ENCODE assay signal across 8 cellular contexts in genomic region chr4:73257995-73258667, GRCh38. TPM values are rescaled to one million over a fixed set of nuclear protein-coding genes. Genes with fewer than 3 reads are reported as not detected.
A peak's percentile ranks its signal among the peaks of the same experiment; 100 is the strongest.
DNase-seq lines count a peak whose midpoint lies in the region; ATAC-seq, FAIRE-seq and TF ChIP-seq lines count a peak whose summit lies in the region.

No MANE protein-coding gene starts in this region.

- intact Hi-C loops in HepG2 (cut with micrococcal nuclease; ENCODE audit: unreplicated experiment) (loop anchor here (1.0 to 10.0 kb wide), 3 partner anchors 50 to 189 kb away; partner anchors contain the start of genes AFP and COX18), stomach (cut with DNase I; ENCODE audit: low total_unique reads) (no loop called here)

- 0 out of 4 replicates have a peak, but pooled peaks of 1 of the 2 experiments have one; percentile 1 for TF ChIP-seq POLR2A in HepG2 (IDR thresholded peaks at IDR 0.05; ENCODE audit: insufficient read depth in 1 of 2, low read depth in 2 of 2, low read length in 2 of 2)
- no peak for TF ChIP-seq POLR2A in stomach (IDR thresholded peaks at IDR 0.05)

- H3K27me3 ChIP-seq in HepG2 (ENCODE audit: control insufficient read depth in 1 of 2, insufficient read depth in 2 of 2, low read length in 2 of 2) (no peaks in the 10 kb centered on the region; a peak in 1 of 5 replicates), stomach (no peaks in the 10 kb centered on the region)

- DNase-seq in D341Med (ENCODE audit: low spot score) = peak; percentile 54
- DNase-seq in RKO (ENCODE audit: low spot score) = peak; percentile 57
- DNase-seq in cerebellum (ENCODE audit: low spot score) = peak; percentile 7
- DNase-seq in HepG2 (ENCODE audit: low spot score) = peak; percentile 53
- DNase-seq in stomach = no peak
- no peak for DNase-seq in NCI-H1105 treated with DMSO at 0.1 percent for 48 hours (lab: John Stamatoyannopoulos, UW)

- H2AFZ ChIP-seq in HepG2 (ENCODE audit: low read length) = no peak overlapping the region

- H3K4me1 ChIP-seq in HepG2 (ENCODE audit: insufficient read depth, low read length) (peaks cover 53% of the 10 kb centered on the region), stomach (peaks cover 26 to 74% (median 49%) of the 10 kb centered on the region in 4 donors)

- ATAC-seq in GM18868 (IDR thresholded peaks at IDR 0.05; ENCODE audit: unreplicated experiment) (peak; percentile 28), HG03060 (IDR thresholded peaks at IDR 0.05; ENCODE audit: low read depth, unreplicated experiment) (peak; percentile 16), HepG2 (peak; percentile 16)

- no TSS peak for BruUV-seq in HepG2 (replicated peaks; lab: Mats Ljungman, UMichigan)

- H4K20me1 ChIP-seq in HepG2 (ENCODE audit: insufficient read depth, low read length) = peaks cover 38% of the 10 kb centered on the region

- H3K79me2 ChIP-seq in HepG2 (ENCODE audit: insufficient read depth, low read length) = peaks cover 69% of the 10 kb centered on the region

- H3K9me3 ChIP-seq in HepG2 (ENCODE audit: low read length) = no peaks in the 10 kb centered on the region
- no peaks in the 10 kb centered on the region for H3K9me3 ChIP-seq in stomach

- WGBS in HepG2 (ENCODE audit: low lambda C conversion rate) = 0% methylated on average over 20 of the region's 54 CpGs
- 0 to 1% (median 1%) methylated on average over 26 to 49 of the region's 54 CpGs for WGBS in stomach, 5 donors

- peak overlapping the region; percentile 83 for H3K4me2 ChIP-seq in HepG2 (ENCODE audit: low read depth, low read length)

- peak overlapping the region; percentile 96 for H3K9ac ChIP-seq in HepG2 (ENCODE audit: insufficient read depth, low read depth, low read length)

- peak; percentile 58; the same call in 1 of the 2 replicates for TF ChIP-seq CTCF in HepG2 (CRISPR knock-in tag; IDR thresholded peaks at IDR 0.05)
- TF ChIP-seq CTCF in stomach (IDR thresholded peaks at IDR 0.05) = no peak

- no peak for FAIRE-seq in HepG2 (lab: Jason Lieb, UNC)

- POLR2A ChIA-PET in HepG2 (lab: Yijun Ruan, JAX) = interaction anchor here (0.6 to 3.0 kb wide), 20 partner anchors 7 to 965 kb away, joined by 3 to 20 read pairs (median 4); partner anchors contain the start of genes AFP and COX18

- CTCF ChIA-PET in HepG2 (lab: Yijun Ruan, JAX; ENCODE audit: low intra/inter-chr PET ratio, low total read pairs) = no interaction called here

- no peak for TF ChIP-seq EP300 in HepG2 (IDR thresholded peaks at IDR 0.05; ENCODE audit: low read depth in 2 of 2, low read length in 2 of 2)
- TF ChIP-seq EP300 in HepG2 (CRISPR knock-in tag; IDR thresholded peaks at IDR 0.05; ENCODE audit: borderline replicate concordance) = no peak
- TF ChIP-seq EP300 in stomach (IDR thresholded peaks at IDR 0.05) = no peak

- TF ChIP-seq RAD21 in HepG2 (CRISPR knock-in tag; IDR thresholded peaks at IDR 0.05) = no peak

- H3K4me3 ChIP-seq in HepG2 (replicated peaks in 1 of 3; ENCODE audit: insufficient read depth in 1 of 3, low read depth in 2 of 3, low read length in 3 of 3) = peak overlapping the region; percentile 82 to 93 (median 83)
- peak overlapping the region; percentile 68 to 91 (median 88) for H3K4me3 ChIP-seq in stomach

- H3K36me3 ChIP-seq in HepG2 (replicated peaks in 1 of 2; ENCODE audit: control insufficient read depth in 1 of 2, insufficient read depth in 2 of 2, low read length in 2 of 2) = peaks cover 0 to 14% of the 10 kb centered on the region in 2 experiments; a peak in 3 of 5 replicates
- H3K36me3 ChIP-seq in stomach = peaks cover 0 to under 1% (median 0%) of the 10 kb centered on the region in 4 donors

- in situ Hi-C loops in HepG2 (cut with HindIII; ENCODE audit: extremely low pct_ligation_motif_present, low pct_unique_long_range_greater_than_20kb) = loop anchor here (10.0 kb wide), 1 partner anchor 133 kb away; no protein-coding TSS in a partner anchor

- H3K27ac ChIP-seq in HepG2 (ENCODE audit: extremely low read length, insufficient read depth, low read length) = peak overlapping the region; percentile 99
- peak overlapping the region; percentile 97 to 99 (median 99) for H3K27ac ChIP-seq in stomach

TF ChIP-seq in HepG2, 621 proteins besides CTCF, POLR2A, EP300 and RAD21 (continues in another document):
- TF ChIP-seq ATF6 (CRISPR knock-in tag; conservative IDR thresholded peaks at IDR 0.05) = no peak
- TF ChIP-seq CSRNP2 (CRISPR knock-in tag; conservative IDR thresholded peaks at IDR 0.05; ENCODE audit: low read depth) = no peak
- TF ChIP-seq HDAC1 (CRISPR knock-in tag; IDR thresholded peaks at IDR 0.05) = no peak; the same call in 1 of the 2 replicates
- peak; percentile 17; the same call in 1 of the 2 replicates for TF ChIP-seq KDM5B (CRISPR knock-in tag; IDR thresholded peaks at IDR 0.05; ENCODE audit: borderline replicate concordance)
- no peak for TF ChIP-seq GATAD1 (CRISPR knock-in tag; IDR thresholded peaks at IDR 0.05)
- no peak for TF ChIP-seq ZNF460 (CRISPR knock-in tag; IDR thresholded peaks at IDR 0.05; ENCODE audit: borderline replicate concordance)
- peak; percentile 43; the same call in 1 of the 2 replicates for TF ChIP-seq ATF7-NPFF (CRISPR knock-in tag; IDR thresholded peaks at IDR 0.05; ENCODE audit: low read depth)
- TF ChIP-seq MED13 (CRISPR knock-in tag; IDR thresholded peaks at IDR 0.05) = no peak; the same call in 1 of the 2 replicates
- no peak for TF ChIP-seq ZNF264 (CRISPR knock-in tag; IDR thresholded peaks at IDR 0.05)
- no peak for TF ChIP-seq ZNF143 (CRISPR knock-in tag; IDR thresholded peaks at IDR 0.05)

RNA-seq across cellular contexts. Expression of gene ANKRD17, which starts 0.5 kb away (rescaled TPM):
- total RNA-seq in cerebellum (82.9 TPM), HepG2 (2016; rRNA removed; fragmentation: Illumina TruSeq; extraction: Trizol) (61.1 and 97.9 TPM in 2 replicates), stomach (100 to 1,000 TPM in 1 of 5 donors, 10 to 100 TPM in 4; 47.3 to 128 (median 69.9) TPM)
- 16.1 and 17.5 TPM in 2 replicates for total RNA-seq in HepG2 (2016; cell fraction: cytosol; rRNA removed; fragmentation: Illumina TruSeq; extraction: Trizol; ENCODE audit: low read depth)
- total RNA-seq in HepG2 (2016; cell fraction: insoluble cytoplasmic fraction; rRNA removed; fragmentation: Illumina TruSeq; extraction: Trizol) = 56.4 and 90.8 TPM in 2 replicates
- total RNA-seq in HepG2 (2016; cell fraction: membrane; rRNA removed; fragmentation: Illumina TruSeq; extraction: Trizol) = 33.0 and 35.8 TPM in 2 replicates
- 70.8 and 73.9 TPM in 2 replicates for total RNA-seq in HepG2 (2016; cell fraction: nucleus; rRNA removed; fragmentation: Illumina TruSeq; extraction: Trizol)
- polyA plus RNA-seq in HepG2 (2011; rRNA removed) (48.9 and 55.7 TPM in 2 replicates), stomach (10 to 100 TPM in 1 of 3 donors, 1 to 10 TPM in 2; 6.9 to 31.8 (median 9.3) TPM)
- polyA plus RNA-seq in HepG2 (2011; cell fraction: cytosol; rRNA removed) = 30.1 and 39.4 TPM in 2 replicates
- 39.5 and 42.6 TPM in 2 replicates for polyA plus RNA-seq in HepG2 (2011; cell fraction: nucleus; rRNA removed)
- 32.6 and 35.4 TPM in 2 replicates for polyA plus RNA-seq in HepG2 (2012)
- 2.2 and 2.6 TPM in 2 replicates for polyA plus RNA-seq in HepG2 (2016; cell fraction: cytosol; fragmentation: Illumina TruSeq; extraction: Trizol; ENCODE audit: low read depth)
- polyA plus RNA-seq in HepG2 (2016; cell fraction: insoluble cytoplasmic fraction; fragmentation: Illumina TruSeq; extraction: Trizol; ENCODE audit: low read depth) = 64.3 and 64.9 TPM in 2 replicates
- polyA plus RNA-seq in HepG2 (2016; cell fraction: membrane; fragmentation: Illumina TruSeq; extraction: Trizol; ENCODE audit: low read depth) = 7.9 and 9.7 TPM in 2 replicates
- 49.4 and 51.3 TPM in 2 replicates for polyA plus RNA-seq in HepG2 (2016; cell fraction: nucleus; fragmentation: Illumina TruSeq; extraction: Trizol; ENCODE audit: insufficient read depth, low read depth)
- polyA minus RNA-seq in HepG2 (2011; rRNA and poly(A)+ RNA removed; ENCODE audit: low replicate concordance) = 82.8 and 91.1 TPM in 2 replicates
- 62.0 and 69.7 TPM in 2 replicates for polyA minus RNA-seq in HepG2 (2011; cell fraction: cytosol; rRNA and poly(A)+ RNA removed)
- 141 and 147 TPM in 2 replicates for polyA minus RNA-seq in HepG2 (2011; cell fraction: nucleus; rRNA and poly(A)+ RNA removed)

Comparison
In these comparisons a context has a peak if more than half of its experiments do, and no peak if none do; other contexts are left out.
1. DNase-seq: peak in D341Med (single experiment), RKO (single experiment), cerebellum (single experiment) and HepG2 (single experiment); none in stomach (single experiment) and NCI-H1105 treated with DMSO at 0.1 percent for 48 hours (single experiment).
2. Peak in every context shown above with its lines, with median percentiles within 50 percentile points of each other: ATAC-seq.